ENCODE assay signal across 9 cellular contexts in the genomic region with DNA sequence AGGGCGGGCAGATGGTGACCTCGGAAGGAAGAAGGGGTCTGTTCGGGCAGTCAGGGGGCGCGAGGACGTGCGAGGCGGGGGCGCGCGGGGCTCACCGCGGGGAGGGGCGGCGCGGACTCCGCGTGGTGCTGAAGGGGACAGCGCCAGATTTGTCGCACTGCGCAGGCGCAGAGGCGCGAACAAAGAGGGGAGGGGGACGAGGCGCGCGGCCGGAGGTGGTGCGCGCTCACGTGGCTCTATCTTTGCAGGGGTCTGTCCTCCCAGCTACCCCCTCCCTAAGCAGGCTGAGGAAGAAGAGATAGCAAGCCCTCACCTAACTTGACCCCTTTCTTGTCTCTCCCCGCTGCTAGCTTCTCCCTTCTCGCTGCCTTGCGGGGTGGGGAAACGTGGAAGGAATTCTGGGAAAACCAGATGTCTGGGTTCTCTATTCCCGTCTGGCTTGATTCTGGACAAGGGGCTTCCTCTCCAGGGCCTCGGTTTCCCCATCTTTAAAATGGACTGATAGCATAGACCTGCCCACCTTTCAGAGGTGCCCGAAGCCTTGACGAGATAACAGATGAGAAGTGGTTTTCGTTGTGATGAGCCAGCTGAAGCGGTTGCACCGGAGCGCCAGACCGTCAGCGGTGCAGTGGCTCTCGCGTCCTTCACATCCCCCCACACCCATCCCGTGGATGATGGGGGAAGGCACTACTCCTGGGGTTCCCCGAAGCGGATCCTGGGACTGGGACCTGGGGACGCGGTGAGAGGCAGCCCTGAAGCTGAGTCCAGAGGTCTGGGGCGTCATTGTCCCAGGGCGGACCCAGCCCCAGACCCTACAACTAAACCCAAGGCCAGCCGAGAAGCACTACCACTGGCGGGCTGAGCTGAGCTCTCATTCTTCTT. TPM values are rescaled to one million over a fixed set of nuclear protein-coding genes. Genes with fewer than 3 reads are reported as not detected.
DNase-seq lines count a peak whose midpoint lies in the region; ATAC-seq lines count a peak whose summit lies in the region.
"Had no signal": no experiment of that assay in that cellular context is flagged by ENCODE, and none has a peak within 500 bp of the region (broad histone marks: within the 10 kb centered on the region; RNA-seq: fewer than 3 reads in every experiment).

No MANE protein-coding gene starts in this region.

- no peak overlapping the region for H2BK120ac ChIP-seq in trophoblast cell (ENCODE audit: insufficient read depth, low read length, poor library complexity)

- H2AK5ac ChIP-seq in trophoblast cell (ENCODE audit: low read length): no peak overlapping the region

- WGBS in trophoblast cell (ENCODE audit: extremely low coverage, insufficient coverage, insufficient read length): no CpG with 5 or more reads among the region's 57 CpGs

- peaks cover 20 to 49% (median 29%) of the 10 kb centered on the region in 3 donors for H3K4me1 Mint-ChIP-seq in CD8-positive, alpha-beta memory T cell
- peaks cover 30% of the 10 kb centered on the region for H3K4me1 Mint-ChIP-seq in activated naive CD4-positive, alpha-beta T cell treated with anti-CD3 and anti-CD28 coated beads for 36 hours (ENCODE audit: low read depth)

- H2BK5ac ChIP-seq in trophoblast cell (ENCODE audit: low read depth, low read length, poor library complexity): no peak overlapping the region

- peak overlapping the region; percentile 74 for H3K27ac ChIP-seq in CD8-positive, alpha-beta memory T cell (ENCODE audit: low read depth, low read length)
- H3K27ac ChIP-seq in trophoblast cell (ENCODE audit: low read depth, low read length): no peak overlapping the region

- peaks cover 20 to 27% of the 10 kb centered on the region in 2 donors for H3K27me3 Mint-ChIP-seq in CD8-positive, alpha-beta memory T cell
- peaks cover 25% of the 10 kb centered on the region for H3K27me3 Mint-ChIP-seq in activated naive CD4-positive, alpha-beta T cell treated with anti-CD3 and anti-CD28 coated beads for 36 hours (ENCODE audit: low read depth)

- H3K4me3 ChIP-seq in CD8-positive, alpha-beta memory T cell (ENCODE audit: low read length): peak overlapping the region; percentile 95
- peak overlapping the region; percentile 87 for H3K4me3 ChIP-seq in Jurkat, Clone E6-1 (ENCODE audit: low read length)
- peak overlapping the region; percentile 68 for H3K4me3 ChIP-seq in trophoblast cell (ENCODE audit: low read depth, low read length)

- intact Hi-C loops in activated naive CD4-positive, alpha-beta T cell treated with anti-CD3 and anti-CD28 coated beads for 36 hours (cut with micrococcal nuclease): loop anchor here (5.0 kb wide), 1 partner anchor 603 kb away; a partner anchor contains a TSS
- intact Hi-C loops in head of caudate nucleus (cut with DNase I): loop anchor here (5.0 to 10.0 kb wide), 2 partner anchors 42 to 165 kb away; no protein-coding TSS in a partner anchor

- no peak overlapping the region for H4K12ac ChIP-seq in trophoblast cell (ENCODE audit: low read depth, low read length)

- H3K9ac ChIP-seq in trophoblast cell (ENCODE audit: low read length): peak overlapping the region; percentile 30

- peak; percentile 53 to 83 (median 62) for DNase-seq in CD8-positive, alpha-beta memory T cell
- DNase-seq in Jurkat, Clone E6-1 (ENCODE audit: low read depth, low spot score): peak; percentile 55
- peak; percentile 38 for DNase-seq in RKO (ENCODE audit: low spot score)
- DNase-seq in activated naive CD4-positive, alpha-beta T cell treated with anti-CD3 and anti-CD28 coated beads for 36 hours: peak; percentile 72
- DNase-seq in head of caudate nucleus: peak in 41 of 42 donors; percentile 56 to 91 (median 81)
- peak in 1 of 2 donors; percentile 56 for DNase-seq in trophoblast cell
- no peak for DNase-seq in middle frontal gyrus (ENCODE audit: extremely low spot score, low spot score)

- H3K4me3 Mint-ChIP-seq in CD8-positive, alpha-beta memory T cell: peak overlapping the region; percentile 92 to 99 (median 99)
- H3K4me3 Mint-ChIP-seq in activated naive CD4-positive, alpha-beta T cell treated with anti-CD3 and anti-CD28 coated beads for 36 hours: peak overlapping the region; percentile 95

- H3K23ac ChIP-seq in trophoblast cell (ENCODE audit: low read length): no peak overlapping the region

- no peaks in the 10 kb centered on the region for H3K9me3 Mint-ChIP-seq in CD8-positive, alpha-beta memory T cell
- H3K9me3 Mint-ChIP-seq in activated naive CD4-positive, alpha-beta T cell treated with anti-CD3 and anti-CD28 coated beads for 36 hours: no peaks in the 10 kb centered on the region

- H3K18ac ChIP-seq in trophoblast cell (ENCODE audit: low read length): no peak overlapping the region

- peak overlapping the region; percentile 37 for H4K8ac ChIP-seq in trophoblast cell (ENCODE audit: low read depth, low read length)

- peak overlapping the region in 7 of 8 donors; percentile 24 to 97 (median 91) for H3K27ac Mint-ChIP-seq in CD8-positive, alpha-beta memory T cell
- peak overlapping the region; percentile 91 for H3K27ac Mint-ChIP-seq in activated naive CD4-positive, alpha-beta T cell treated with anti-CD3 and anti-CD28 coated beads for 36 hours

- peaks cover 35% of the 10 kb centered on the region for H3K4me1 ChIP-seq in CD8-positive, alpha-beta memory T cell (ENCODE audit: insufficient read depth, low read length)
- H3K4me1 ChIP-seq in trophoblast cell (ENCODE audit: control insufficient read depth in 1 of 2, insufficient read depth in 2 of 2, low read length in 2 of 2): peaks cover 16 to 27% of the 10 kb centered on the region in 2 experiments

- H2BK12ac ChIP-seq in trophoblast cell (ENCODE audit: low read length): no peak overlapping the region

- H3K36me3 Mint-ChIP-seq in CD8-positive, alpha-beta memory T cell: peaks cover 0 to 26% (median 0%) of the 10 kb centered on the region in 3 donors
- peaks cover 1% of the 10 kb centered on the region for H3K36me3 Mint-ChIP-seq in activated naive CD4-positive, alpha-beta T cell treated with anti-CD3 and anti-CD28 coated beads for 36 hours (ENCODE audit: low read depth)

- H3K9me3 ChIP-seq in CD8-positive, alpha-beta memory T cell (ENCODE audit: low read length): no peaks in the 10 kb centered on the region
- H3K9me3 ChIP-seq in trophoblast cell (ENCODE audit: insufficient read depth, low read depth, low read length): peaks cover 3% of the 10 kb centered on the region

- POLR2A ChIA-PET in CD8-positive, alpha-beta memory T cell (lab: Charles Lee): interaction anchor here (0.6 to 5.6 kb wide), 8 partner anchors 8 to 59 kb away, joined by 3 to 45 read pairs (median 8); a partner anchor contains a TSS

- H3K4me2 ChIP-seq in trophoblast cell (ENCODE audit: low read length): peak overlapping the region; percentile 88

- H3K79me1 ChIP-seq in trophoblast cell (ENCODE audit: low read length): peaks cover 8% of the 10 kb centered on the region

- peaks cover 4% of the 10 kb centered on the region for H3K79me2 ChIP-seq in trophoblast cell (ENCODE audit: control insufficient read depth, insufficient read depth, low read length, poor library complexity)

- H3K36me3 ChIP-seq in CD8-positive, alpha-beta memory T cell (ENCODE audit: insufficient read depth, low read length): peaks cover 7% of the 10 kb centered on the region
- H3K36me3 ChIP-seq in trophoblast cell (ENCODE audit: control insufficient read depth in 1 of 2, insufficient read depth in 2 of 2, low read length in 2 of 2): peaks cover 17 to 20% of the 10 kb centered on the region in 2 experiments

- peaks cover 2% of the 10 kb centered on the region for H3K27me3 ChIP-seq in CD8-positive, alpha-beta memory T cell (ENCODE audit: insufficient read depth, low read length, poor library complexity, severe bottlenecking)
- peaks cover 7% of the 10 kb centered on the region for H3K27me3 ChIP-seq in trophoblast cell (ENCODE audit: insufficient read depth, low read length)

- H4K91ac ChIP-seq in trophoblast cell (ENCODE audit: low read depth, low read length): no peak overlapping the region

- CTCF ChIA-PET in CD8-positive, alpha-beta memory T cell (lab: Charles Lee): interaction anchor here (0.8 to 4.1 kb wide), 11 partner anchors 11 to 189 kb away, joined by 3 to 37 read pairs (median 6); a partner anchor contains a TSS
- CTCF ChIA-PET in activated naive CD4-positive, alpha-beta T cell treated with anti-CD3 and anti-CD28 coated beads for 36 hours (lab: Charles Lee): interaction anchor here (0.7 to 5.3 kb wide), 12 partner anchors 8 to 193 kb away, joined by 3 to 49 read pairs (median 6); a partner anchor contains a TSS

- no peak overlapping the region for H3K4ac ChIP-seq in trophoblast cell (ENCODE audit: low read depth, low read length)

- ATAC-seq in HG02642 (IDR thresholded peaks at IDR 0.05; ENCODE audit: poor library complexity, unreplicated experiment): no peak

- peak overlapping the region; percentile 29 for H3K14ac ChIP-seq in trophoblast cell (ENCODE audit: low read length)

- peak overlapping the region; percentile 38 for H2AFZ ChIP-seq in trophoblast cell (ENCODE audit: insufficient read depth, low read length, poor library complexity)

RNA-seq across cellular contexts. Expression of a gene that starts 0.8 kb away (rescaled TPM):
- total RNA-seq in CD8-positive, alpha-beta memory T cell: 10 to 100 TPM; 13.5 to 16.3 TPM
- 33.4 TPM for polyA plus RNA-seq in CD8-positive, alpha-beta memory T cell
- 6.4 TPM for polyA plus RNA-seq in Jurkat, Clone E6-1 (2012; ENCODE audit: insufficient read depth, insufficient read length)
- total RNA-seq in activated naive CD4-positive, alpha-beta T cell treated with anti-CD3 and anti-CD28 coated beads for 36 hours: 10 to 100 TPM in 1 of 2 experiments, 1 to 10 TPM in 1; 9.9 to 10.8 TPM
- polyA plus RNA-seq in trophoblast cell (2013): 6.1 and 6.6 TPM in 2 replicates

RNA-seq across cellular contexts. Expression of a gene that starts 1.2 kb away (rescaled TPM):
- total RNA-seq in CD8-positive, alpha-beta memory T cell: 1 to 10 TPM; 2.5 to 3.2 TPM
- 1.9 TPM for polyA plus RNA-seq in CD8-positive, alpha-beta memory T cell
- 11.7 TPM for polyA plus RNA-seq in Jurkat, Clone E6-1 (2012; ENCODE audit: insufficient read depth, insufficient read length)
- 1 to 10 TPM; 6.2 to 7.2 TPM for total RNA-seq in activated naive CD4-positive, alpha-beta T cell treated with anti-CD3 and anti-CD28 coated beads for 36 hours
- 0.78 and 0.92 TPM in 2 replicates for polyA plus RNA-seq in trophoblast cell (2013)
- total RNA-seq: HT1080 had no signal

RNA-seq across cellular contexts. Expression of a gene that starts 12.6 kb away (rescaled TPM):
- 10 to 100 TPM; 62.4 to 64.8 TPM for total RNA-seq in CD8-positive, alpha-beta memory T cell
- 61.7 TPM for polyA plus RNA-seq in CD8-positive, alpha-beta memory T cell
- 145 TPM for polyA plus RNA-seq in Jurkat, Clone E6-1 (2012; ENCODE audit: insufficient read depth, insufficient read length)
- 10 to 100 TPM; 63.3 to 64.4 TPM for total RNA-seq in activated naive CD4-positive, alpha-beta T cell treated with anti-CD3 and anti-CD28 coated beads for 36 hours
- 45.8 and 49.8 TPM in 2 replicates for polyA plus RNA-seq in trophoblast cell (2013)

RNA-seq across cellular contexts. Expression of a gene that starts 24.3 kb away (rescaled TPM):
- total RNA-seq in CD8-positive, alpha-beta memory T cell: 100 to 1,000 TPM; 323 to 324 TPM
- 14.0 TPM for polyA plus RNA-seq in CD8-positive, alpha-beta memory T cell
- polyA plus RNA-seq in Jurkat, Clone E6-1 (2012; ENCODE audit: insufficient read depth, insufficient read length): 39.5 TPM
- total RNA-seq in activated naive CD4-positive, alpha-beta T cell treated with anti-CD3 and anti-CD28 coated beads for 36 hours: 100 to 1,000 TPM; 328 to 345 TPM
- 30.6 and 31.3 TPM in 2 replicates for polyA plus RNA-seq in trophoblast cell (2013)

RNA-seq across cellular contexts. Expression of a gene that starts 31.5 kb away (rescaled TPM):
- under 1 TPM; 0.57 to 0.62 TPM for total RNA-seq in CD8-positive, alpha-beta memory T cell
- 0.70 TPM for polyA plus RNA-seq in CD8-positive, alpha-beta memory T cell
- polyA plus RNA-seq in Jurkat, Clone E6-1 (2012; ENCODE audit: insufficient read depth, insufficient read length): 2.2 TPM
- total RNA-seq in activated naive CD4-positive, alpha-beta T cell treated with anti-CD3 and anti-CD28 coated beads for 36 hours: under 1 TPM; 0.14 to 0.15 TPM
- 17.4 and 19.7 TPM in 2 replicates for polyA plus RNA-seq in trophoblast cell (2013)
